Comparison of ENCODE assay signal across 8 cellular contexts in the genomic region with DNA sequence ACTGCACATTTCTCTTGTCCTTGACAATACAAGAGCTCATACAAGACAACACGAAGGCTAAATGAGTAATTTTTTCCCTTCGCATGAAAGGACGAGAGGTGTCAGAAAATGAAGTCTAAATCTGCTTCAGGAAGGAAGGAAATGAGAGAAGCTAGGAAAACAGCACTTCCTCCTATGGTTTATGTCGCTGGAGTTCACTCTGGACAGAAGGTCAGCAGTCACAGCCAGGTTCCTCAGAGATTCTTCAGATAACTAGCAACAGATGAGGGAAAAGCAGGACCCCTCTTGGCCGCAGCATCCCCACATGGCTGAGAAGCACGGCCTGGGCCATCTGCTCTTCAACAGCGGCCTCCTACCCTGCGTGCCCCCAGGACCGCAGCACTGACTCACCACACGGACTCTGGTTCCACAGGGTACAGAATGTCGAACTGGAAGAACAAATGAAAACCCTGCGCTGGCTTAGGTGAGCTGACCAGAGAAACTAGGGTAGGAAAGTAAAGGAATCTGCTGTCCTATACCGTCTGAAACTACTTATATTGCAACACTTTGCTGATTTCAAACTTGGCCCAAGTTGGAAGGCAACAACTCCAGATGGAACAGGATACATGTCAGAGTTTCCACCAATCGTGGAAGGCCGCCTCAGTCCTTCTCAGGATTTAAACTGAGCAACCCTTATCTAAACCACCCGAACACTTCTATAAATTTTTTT. TPM values are rescaled to one million over a fixed set of nuclear protein-coding genes. Genes with fewer than 3 reads are reported as not detected.
DNase-seq lines count a peak whose midpoint lies in the region; ATAC-seq, FAIRE-seq and TF ChIP-seq lines count a peak whose summit lies in the region.

No MANE protein-coding gene starts in this region.

- DNase-seq in HS-5 (ENCODE audit: low read depth) = peak; percentile 68
- peak; percentile 33 for DNase-seq in bronchial epithelial cell (ENCODE audit: low read depth)
- peak in 2 of 3 donors; percentile 45 to 57 for DNase-seq in right lobe of liver
- DNase-seq in tibial nerve (ENCODE audit: low spot score in 2 of 2) = peak; percentile 29 to 41
- DNase-seq in stimulated activated CD4-positive, alpha-beta T cell treated with anti-CD3 and anti-CD28 coated beads, Interleukin-12 subunit alpha, Interleukin-12 subunit beta, amount 100 ng/mL, for 4 hours = no peak
- no peak for DNase-seq in GM13977 (ENCODE audit: low spot score)

- intact Hi-C loops in right lobe of liver (cut with DNase I) = no loop called here

- H3K27ac ChIP-seq in right lobe of liver (peak overlapping the region; percentile 44 to 93 (median 78)), tibial nerve (peak overlapping the region in 3 of 4 donors; percentile 65 to 81 (median 80))

- TF ChIP-seq POLR2A in right lobe of liver (IDR thresholded peaks at IDR 0.05) (no peak), tibial nerve (IDR thresholded peaks at IDR 0.05) (no peak)

- H3K4me3 ChIP-seq in bronchial epithelial cell (ENCODE audit: low read depth, low read length) (no peak overlapping the region), right lobe of liver (no peak overlapping the region), tibial nerve (peak overlapping the region in 1 of 4 donors; percentile 6)

- in situ Hi-C loops in GM13977 (cut with MboI; ENCODE audit: low pct_unique_long_range_greater_than_20kb, low sequenced_read_pairs, unreplicated experiment) = no loop called here

- no peaks in the 10 kb centered on the region for H3K9me3 ChIP-seq in right lobe of liver
- H3K9me3 ChIP-seq in tibial nerve = no peaks in the 10 kb centered on the region

- H3K27me3 ChIP-seq in bronchial epithelial cell (ENCODE audit: control insufficient read depth, insufficient read depth, low read length) (no peaks in the 10 kb centered on the region), right lobe of liver (no peaks in the 10 kb centered on the region), tibial nerve (no peaks in the 10 kb centered on the region)

- peaks cover 0 to 59% (median 27%) of the 10 kb centered on the region in 4 donors for H3K4me1 ChIP-seq in right lobe of liver
- peaks cover 0 to 55% (median 22%) of the 10 kb centered on the region in 4 donors for H3K4me1 ChIP-seq in tibial nerve

- TF ChIP-seq EP300 in tibial nerve (IDR thresholded peaks at IDR 0.05) = peak in 1 of 2 donors; percentile 32

- peak; percentile 64 for FAIRE-seq in bronchial epithelial cell (lab: Jason Lieb, UNC)

- ATAC-seq in right lobe of liver = peak; percentile 19 to 56 (median 49)
- no peak for ATAC-seq in GM21526 (IDR thresholded peaks at IDR 0.05; ENCODE audit: low FRiP score, unreplicated experiment)
- ATAC-seq in HG02970 (IDR thresholded peaks at IDR 0.05; ENCODE audit: low FRiP score, unreplicated experiment) = no peak

- TF ChIP-seq CTCF in bronchial epithelial cell (IDR thresholded peaks at IDR 0.05; ENCODE audit: insufficient read depth, low read length, severe bottlenecking) (no peak), right lobe of liver (IDR thresholded peaks at IDR 0.05) (no peak), tibial nerve (IDR thresholded peaks at IDR 0.05) (no peak), GM13977 (IDR thresholded peaks at IDR 0.05; ENCODE audit: extremely low read depth, insufficient read depth, missing control alignments) (no peak)

- no peaks in the 10 kb centered on the region for H3K36me3 ChIP-seq in bronchial epithelial cell (ENCODE audit: control insufficient read depth, insufficient read depth, low read length)
- H3K36me3 ChIP-seq in right lobe of liver = no peaks in the 10 kb centered on the region
- H3K36me3 ChIP-seq in tibial nerve = no peaks in the 10 kb centered on the region

- WGBS in right lobe of liver (ENCODE audit: insufficient coverage, low coverage, low lambda C conversion rate, missing lambda C conversion rate) = 39% methylated on average over 7 of the region's 16 CpGs
- 60 to 71% methylated on average over 16 of the region's 16 CpGs for WGBS in tibial nerve, 2 donors

RNA-seq across cellular contexts. Expression of a gene that starts 26.3 kb away (rescaled TPM):
- total RNA-seq in bronchial epithelial cell (4.0 and 5.0 TPM in 2 replicates), right lobe of liver (10 to 100 TPM in 3 of 6 experiments, 1 to 10 TPM in 3; 7.9 to 12.7 (median 9.9) TPM), tibial nerve (10 to 100 TPM; 21.6 to 28.8 (median 24.6) TPM)

Comparison
In these comparisons a context has a peak if more than half of its experiments do, and no peak if none do; other contexts are left out.
1. DNase-seq: peak in HS-5 (single experiment), bronchial epithelial cell (single experiment), right lobe of liver (2 of 3) and tibial nerve (2 of 2); none in stimulated activated CD4-positive, alpha-beta T cell treated with anti-CD3 and anti-CD28 coated beads, Interleukin-12 subunit alpha, Interleukin-12 subunit beta, amount 100 ng/mL, for 4 hours (single experiment) and GM13977 (single experiment).
2. ATAC-seq: peak in right lobe of liver (4 of 4); none in GM21526 (single experiment) and HG02970 (single experiment).